15 cellular contexts compared by ENCODE assay signal in the genomic region with DNA sequence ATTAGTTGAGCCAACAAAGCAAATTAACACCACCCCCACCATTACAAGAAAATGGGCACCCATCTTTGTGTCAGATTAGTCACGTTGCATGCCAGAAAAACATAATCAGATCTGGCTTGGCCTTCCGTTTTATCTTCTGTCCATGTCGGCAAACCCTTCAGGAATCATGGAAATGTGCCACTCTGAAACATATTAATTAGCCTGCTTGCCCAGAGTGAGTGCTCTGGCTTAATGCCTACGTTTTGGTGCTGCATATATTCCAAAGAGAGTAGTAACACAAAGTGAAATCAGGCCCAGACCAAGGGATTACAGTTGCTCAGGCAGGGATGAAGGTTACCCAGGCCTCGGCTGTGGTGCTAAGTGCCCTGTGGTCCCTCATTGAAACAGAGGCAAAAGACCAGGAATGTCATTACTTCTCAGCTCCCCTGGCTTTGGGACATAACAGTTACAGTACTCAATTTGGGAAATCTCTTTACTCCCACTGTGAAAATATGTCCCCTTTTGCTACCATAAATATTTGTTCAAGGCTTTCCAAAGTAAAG.
DNase-seq lines count a peak whose midpoint lies in the region; ATAC-seq and TF ChIP-seq lines count a peak whose summit lies in the region.
"Had no signal": no experiment of that assay in that cellular context is flagged by ENCODE, and none has a peak within 500 bp of the region (broad histone marks: within the 10 kb centered on the region; RNA-seq: fewer than 3 reads in every experiment).

No MANE protein-coding gene starts in this region.

- DNase-seq in MG63 (peak; percentile 17), NCI-H2081 treated with DMSO at 0.1 percent for 48 hours (lab: John Stamatoyannopoulos, UW) (peak; percentile 45), WTC11 (ENCODE audit: low spot score) (no peak), occipital lobe (lab: John Stamatoyannopoulos, UW) (no peak), NCI-H1436 treated with DMSO at 0.1 percent for 48 hours (lab: John Stamatoyannopoulos, UW) (no peak)
- no peak for DNase-seq in activated T-helper 1 cell treated with anti-CD3 and anti-CD28 coated beads, Interleukin-12 subunit alpha, Interleukin-12 subunit beta, Interleukin-2, Interleukin-4 antibody, amounts not matched to agents 30 ng/mL and 10 ng/mL and 1 ng/mL, durations not matched to agents 14 hours and 24 hours and 36 hours (ENCODE audit: low spot score)
- DNase-seq: CD8-positive, alpha-beta memory T cell; DMS 273 treated with DMSO at 0.1 percent for 48 hours; H7; IMR-90; Kasumi-1; NCI-H524 treated with DMSO at 0.1 percent for 48 hours; PC-9 had no signal

- H3K36me3 Mint-ChIP-seq in WTC11: no peaks in the 10 kb centered on the region
- H3K36me3 Mint-ChIP-seq in activated T-helper 1 cell treated with anti-CD3 and anti-CD28 coated beads, Interleukin-12 subunit alpha, Interleukin-12 subunit beta, Interleukin-2, Interleukin-4 antibody, amounts not matched to agents 30 ng/mL and 10 ng/mL and 1 ng/mL, durations not matched to agents 14 hours and 24 hours and 36 hours (ENCODE audit: low read depth): no peaks in the 10 kb centered on the region
- H3K36me3 Mint-ChIP-seq: CD8-positive, alpha-beta memory T cell had no signal

- H3K4me3 Mint-ChIP-seq in WTC11: no peak overlapping the region
- H3K4me3 Mint-ChIP-seq in activated T-helper 1 cell treated with anti-CD3 and anti-CD28 coated beads, Interleukin-12 subunit alpha, Interleukin-12 subunit beta, Interleukin-2, Interleukin-4 antibody, amounts not matched to agents 30 ng/mL and 10 ng/mL and 1 ng/mL, durations not matched to agents 14 hours and 24 hours and 36 hours: no peak overlapping the region
- H3K4me3 Mint-ChIP-seq: CD8-positive, alpha-beta memory T cell had no signal

- peak; percentile 34; the same call in 1 of the 2 replicates for ATAC-seq in WTC11

- 0 out of 2 replicates have a peak, but pooled peaks cover 3% of the 10 kb centered on the region for H3K9me3 Mint-ChIP-seq in WTC11
- H3K9me3 Mint-ChIP-seq in activated T-helper 1 cell treated with anti-CD3 and anti-CD28 coated beads, Interleukin-12 subunit alpha, Interleukin-12 subunit beta, Interleukin-2, Interleukin-4 antibody, amounts not matched to agents 30 ng/mL and 10 ng/mL and 1 ng/mL, durations not matched to agents 14 hours and 24 hours and 36 hours: no peaks in the 10 kb centered on the region

- H2AFZ ChIP-seq in parathyroid adenoma: peak overlapping the region; percentile 50
- H2AFZ ChIP-seq: PC-9 had no signal

- no peaks in the 10 kb centered on the region for H3K27me3 Mint-ChIP-seq in WTC11 (ENCODE audit: low read depth)
- peaks cover 6% of the 10 kb centered on the region for H3K27me3 Mint-ChIP-seq in activated T-helper 1 cell treated with anti-CD3 and anti-CD28 coated beads, Interleukin-12 subunit alpha, Interleukin-12 subunit beta, Interleukin-2, Interleukin-4 antibody, amounts not matched to agents 30 ng/mL and 10 ng/mL and 1 ng/mL, durations not matched to agents 14 hours and 24 hours and 36 hours (ENCODE audit: insufficient read depth)
- H3K27me3 Mint-ChIP-seq: CD8-positive, alpha-beta memory T cell had no signal

- H3K27ac Mint-ChIP-seq in WTC11: no peak overlapping the region
- no peak overlapping the region for H3K27ac Mint-ChIP-seq in activated T-helper 1 cell treated with anti-CD3 and anti-CD28 coated beads, Interleukin-12 subunit alpha, Interleukin-12 subunit beta, Interleukin-2, Interleukin-4 antibody, amounts not matched to agents 30 ng/mL and 10 ng/mL and 1 ng/mL, durations not matched to agents 14 hours and 24 hours and 36 hours
- H3K27ac Mint-ChIP-seq: CD8-positive, alpha-beta memory T cell had no signal

- CTCF ChIA-PET in WTC11 (lab: Charles Lee): no interaction called here

- no peaks in the 10 kb centered on the region for H3K4me1 Mint-ChIP-seq in WTC11
- H3K4me1 Mint-ChIP-seq in activated T-helper 1 cell treated with anti-CD3 and anti-CD28 coated beads, Interleukin-12 subunit alpha, Interleukin-12 subunit beta, Interleukin-2, Interleukin-4 antibody, amounts not matched to agents 30 ng/mL and 10 ng/mL and 1 ng/mL, durations not matched to agents 14 hours and 24 hours and 36 hours (ENCODE audit: low read depth): no peaks in the 10 kb centered on the region
- H3K4me1 Mint-ChIP-seq: CD8-positive, alpha-beta memory T cell had no signal

- H3K36me3 ChIP-seq in MG63: no peaks in the 10 kb centered on the region
- H3K36me3 ChIP-seq in parathyroid adenoma (ENCODE audit: control insufficient read depth, insufficient read depth, low read length): no peaks in the 10 kb centered on the region
- H3K36me3 ChIP-seq: BLaER1 had no signal

- H3K27me3 ChIP-seq in MG63 (no peaks in the 10 kb centered on the region), parathyroid adenoma (ENCODE audit: control insufficient read depth, insufficient read depth, low read length) (no peaks in the 10 kb centered on the region)
- H3K27me3 ChIP-seq: BLaER1 had no signal

- peaks cover 6% of the 10 kb centered on the region for H3K4me1 ChIP-seq in parathyroid adenoma
- H3K4me1 ChIP-seq: BLaER1 had no signal

- H3K4me3 ChIP-seq in MG63 (no peak overlapping the region), parathyroid adenoma (ENCODE audit: low read depth, low read length) (no peak overlapping the region)
- H3K4me3 ChIP-seq: BLaER1, PC-9 had no signal

- POLR2A ChIA-PET in WTC11 (lab: Charles Lee): no interaction called here

- TF ChIP-seq CTCF in WTC11 (IDR thresholded peaks at IDR 0.05): no peak
- no peak for TF ChIP-seq CTCF in parathyroid adenoma (IDR thresholded peaks at IDR 0.05)

- H3K79me2 ChIP-seq in parathyroid adenoma: no peaks in the 10 kb centered on the region

- no peak overlapping the region for H3K9ac ChIP-seq in parathyroid adenoma
- H3K9ac ChIP-seq: BLaER1 had no signal

- H3K4me2 ChIP-seq in parathyroid adenoma (ENCODE audit: low read length): no peak overlapping the region
- H3K4me2 ChIP-seq: BLaER1, PC-9 had no signal

- no peak overlapping the region for H3K27ac ChIP-seq in parathyroid adenoma
- H3K27ac ChIP-seq: BLaER1, PC-9 had no signal

- intact Hi-C loops in activated T-helper 1 cell treated with anti-CD3 and anti-CD28 coated beads, Interleukin-12 subunit alpha, Interleukin-12 subunit beta, Interleukin-2, Interleukin-4 antibody, amounts not matched to agents 30 ng/mL and 10 ng/mL and 1 ng/mL, durations not matched to agents 14 hours and 24 hours and 36 hours (cut with micrococcal nuclease): no loop called here

- H3K9me3 ChIP-seq in MG63 (no peaks in the 10 kb centered on the region), parathyroid adenoma (ENCODE audit: control insufficient read depth, low read length) (no peaks in the 10 kb centered on the region)
- H3K9me3 ChIP-seq: BLaER1 had no signal

TF ChIP-seq in WTC11, 78 proteins besides CTCF, POLR2A, EP300 and RAD21 (continues in another document):
- TF ChIP-seq RORB (CRISPR knock-in tag; IDR thresholded peaks at IDR 0.05) (no peak), ZNF219 (CRISPR knock-in tag; IDR thresholded peaks at IDR 0.05; ENCODE audit: borderline replicate concordance) (no peak), HMGA2 (CRISPR knock-in tag; IDR thresholded peaks at IDR 0.05) (no peak), PRRX2 (CRISPR knock-in tag; IDR thresholded peaks at IDR 0.05) (no peak), EMX1 (CRISPR knock-in tag; IDR thresholded peaks at IDR 0.05) (no peak)
- TF ChIP-seq, protein P1, sequence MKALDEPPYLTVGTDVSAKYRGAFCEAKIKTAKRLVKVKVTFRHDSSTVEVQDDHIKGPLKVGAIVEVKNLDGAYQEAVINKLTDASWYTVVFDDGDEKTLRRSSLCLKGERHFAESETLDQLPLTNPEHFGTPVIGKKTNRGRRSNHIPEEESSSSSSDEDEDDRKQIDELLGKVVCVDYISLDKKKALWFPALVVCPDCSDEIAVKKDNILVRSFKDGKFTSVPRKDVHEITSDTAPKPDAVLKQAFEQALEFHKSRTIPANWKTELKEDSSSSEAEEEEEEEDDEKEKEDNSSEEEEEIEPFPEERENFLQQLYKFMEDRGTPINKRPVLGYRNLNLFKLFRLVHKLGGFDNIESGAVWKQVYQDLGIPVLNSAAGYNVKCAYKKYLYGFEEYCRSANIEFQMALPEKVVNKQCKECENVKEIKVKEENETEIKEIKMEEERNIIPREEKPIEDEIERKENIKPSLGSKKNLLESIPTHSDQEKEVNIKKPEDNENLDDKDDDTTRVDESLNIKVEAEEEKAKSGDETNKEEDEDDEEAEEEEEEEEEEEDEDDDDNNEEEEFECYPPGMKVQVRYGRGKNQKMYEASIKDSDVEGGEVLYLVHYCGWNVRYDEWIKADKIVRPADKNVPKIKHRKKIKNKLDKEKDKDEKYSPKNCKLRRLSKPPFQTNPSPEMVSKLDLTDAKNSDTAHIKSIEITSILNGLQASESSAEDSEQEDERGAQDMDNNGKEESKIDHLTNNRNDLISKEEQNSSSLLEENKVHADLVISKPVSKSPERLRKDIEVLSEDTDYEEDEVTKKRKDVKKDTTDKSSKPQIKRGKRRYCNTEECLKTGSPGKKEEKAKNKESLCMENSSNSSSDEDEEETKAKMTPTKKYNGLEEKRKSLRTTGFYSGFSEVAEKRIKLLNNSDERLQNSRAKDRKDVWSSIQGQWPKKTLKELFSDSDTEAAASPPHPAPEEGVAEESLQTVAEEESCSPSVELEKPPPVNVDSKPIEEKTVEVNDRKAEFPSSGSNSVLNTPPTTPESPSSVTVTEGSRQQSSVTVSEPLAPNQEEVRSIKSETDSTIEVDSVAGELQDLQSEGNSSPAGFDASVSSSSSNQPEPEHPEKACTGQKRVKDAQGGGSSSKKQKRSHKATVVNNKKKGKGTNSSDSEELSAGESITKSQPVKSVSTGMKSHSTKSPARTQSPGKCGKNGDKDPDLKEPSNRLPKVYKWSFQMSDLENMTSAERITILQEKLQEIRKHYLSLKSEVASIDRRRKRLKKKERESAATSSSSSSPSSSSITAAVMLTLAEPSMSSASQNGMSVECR (CRISPR knock-in tag; IDR thresholded peaks at IDR 0.05; ENCODE audit: borderline replicate concordance): no peak
- TF ChIP-seq, protein P2, sequence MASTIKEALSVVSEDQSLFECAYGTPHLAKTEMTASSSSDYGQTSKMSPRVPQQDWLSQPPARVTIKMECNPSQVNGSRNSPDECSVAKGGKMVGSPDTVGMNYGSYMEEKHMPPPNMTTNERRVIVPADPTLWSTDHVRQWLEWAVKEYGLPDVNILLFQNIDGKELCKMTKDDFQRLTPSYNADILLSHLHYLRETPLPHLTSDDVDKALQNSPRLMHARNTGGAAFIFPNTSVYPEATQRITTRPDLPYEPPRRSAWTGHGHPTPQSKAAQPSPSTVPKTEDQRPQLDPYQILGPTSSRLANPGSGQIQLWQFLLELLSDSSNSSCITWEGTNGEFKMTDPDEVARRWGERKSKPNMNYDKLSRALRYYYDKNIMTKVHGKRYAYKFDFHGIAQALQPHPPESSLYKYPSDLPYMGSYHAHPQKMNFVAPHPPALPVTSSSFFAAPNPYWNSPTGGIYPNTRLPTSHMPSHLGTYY (CRISPR knock-in tag; IDR thresholded peaks at IDR 0.05): no peak

Comparison
In these comparisons a context has a peak if more than half of its experiments do, and no peak if none do; other contexts are left out.
1. DNase-seq: peak in MG63 (single experiment) and NCI-H2081 treated with DMSO at 0.1 percent for 48 hours (single experiment); none in WTC11 (single experiment), occipital lobe (single experiment), NCI-H1436 treated with DMSO at 0.1 percent for 48 hours (single experiment) and activated T-helper 1 cell treated with anti-CD3 and anti-CD28 coated beads, Interleukin-12 subunit alpha, Interleukin-12 subunit beta, Interleukin-2, Interleukin-4 antibody, amounts not matched to agents 30 ng/mL and 10 ng/mL and 1 ng/mL, durations not matched to agents 14 hours and 24 hours and 36 hours (single experiment).